17 cellular contexts compared by ENCODE assay signal in genomic region chr2:27082773-27083409, GRCh38. TPM values are rescaled to one million over a fixed set of nuclear protein-coding genes. Genes with fewer than 3 reads are reported as not detected.
A peak's percentile ranks its signal among the peaks of the same experiment; 100 is the strongest.
DNase-seq lines count a peak whose midpoint lies in the region; ATAC-seq, FAIRE-seq and TF ChIP-seq lines count a peak whose summit lies in the region.
"Had no signal": no experiment of that assay in that cellular context is flagged by ENCODE, and none has a peak within 500 bp of the region (broad histone marks: within the 10 kb centered on the region; RNA-seq: fewer than 3 reads in every experiment).

No MANE protein-coding gene starts in this region.

- H4K20me1 ChIP-seq in Loucy (ENCODE audit: insufficient read depth, low read length, poor library complexity, severe bottlenecking) (no peaks in the 10 kb centered on the region), H1 (replicated peaks in 1 of 2; ENCODE audit: control insufficient read depth in 1 of 2, insufficient read depth in 2 of 2, low read length in 2 of 2) (no peaks in the 10 kb centered on the region)

- ATAC-seq in gastrocnemius medialis, result no peak
- no peak for ATAC-seq in GM21447 (IDR thresholded peaks at IDR 0.05; ENCODE audit: unreplicated experiment)
- no peak for ATAC-seq in HG03196 (IDR thresholded peaks at IDR 0.05; ENCODE audit: unreplicated experiment)
- ATAC-seq: PC-3 had no signal

- no peaks in the 10 kb centered on the region for H3K9me2 ChIP-seq in Loucy (replicated peaks; ENCODE audit: low read depth, low read length)

- no peak overlapping the region for H3K4me3 ChIP-seq in Loucy (ENCODE audit: low read length, poor library complexity, severe bottlenecking)
- no peak overlapping the region for H3K4me3 ChIP-seq in H1 (ENCODE audit: extremely low read depth in 1 of 4, insufficient read depth in 2 of 4, low read depth in 3 of 4, low read length in 4 of 4)
- H3K4me3 ChIP-seq in gastrocnemius medialis, result peak overlapping the region in 2 of 4 donors; percentile 19 to 40

- no peaks in the 10 kb centered on the region for H3K9me3 ChIP-seq in Loucy (ENCODE audit: insufficient read depth, low read depth, low read length)
- no peaks in the 10 kb centered on the region for H3K9me3 ChIP-seq in H1 (ENCODE audit: insufficient read depth in 2 of 2, low read depth in 1 of 2, low read length in 1 of 2)
- H3K9me3 ChIP-seq in gastrocnemius medialis, result no peaks in the 10 kb centered on the region
- H3K9me3 ChIP-seq: Caco-2 had no signal

- TF ChIP-seq EP300 in H1 (IDR thresholded peaks at IDR 0.05; ENCODE audit: borderline replicate concordance in 1 of 2, low read depth in 2 of 2, low read length in 2 of 2), result no peak

- in situ Hi-C loops in gastrocnemius medialis (cut with MboI; ENCODE audit: low sequenced_read_pairs in 4 of 4), result loop anchor here (10.0 kb wide), 2 partner anchors 48 to 118 kb away; partner anchors contain the start of gene TMEM214 (in 3 of the 4)

- peak overlapping the region; percentile 54 for H3K27ac Mint-ChIP-seq in activated CD4-positive, alpha-beta T cell treated with anti-CD3 and anti-CD28 coated beads, Interleukin-2, amount 10 ng/mL, durations not matched to agents 7 days and 5 days
- H3K27ac Mint-ChIP-seq in activated CD4-positive, alpha-beta T cell treated with anti-CD3 and anti-CD28 coated beads, Interleukin-2, amount 10 ng/mL, durations not matched to agents 24 days and 14 days, result no peak overlapping the region

- peaks cover 13% of the 10 kb centered on the region; the same call in 1 of the 2 replicates for H3K23me2 ChIP-seq in H1 (ENCODE audit: low read depth, low read length)

- H3F3A ChIP-seq in Loucy (ENCODE audit: low read depth), result peaks cover 7% of the 10 kb centered on the region; the same call in 1 of the 2 replicates

- no peaks in the 10 kb centered on the region for H3K79me1 ChIP-seq in H1 (ENCODE audit: low read depth, low read length)

- peaks cover 21% of the 10 kb centered on the region; the same call in 1 of the 2 replicates for H3K79me2 ChIP-seq in Loucy (ENCODE audit: insufficient read depth, low read length)
- no peaks in the 10 kb centered on the region for H3K79me2 ChIP-seq in H1 (ENCODE audit: control insufficient read depth in 1 of 2, insufficient read depth in 2 of 2, low read length in 2 of 2)

- no peak overlapping the region for H3K18ac ChIP-seq in H1 (ENCODE audit: extremely low read depth, low read length)

- no peaks in the 10 kb centered on the region for H3K36me3 Mint-ChIP-seq in activated CD4-positive, alpha-beta T cell treated with anti-CD3 and anti-CD28 coated beads, Interleukin-2, amount 10 ng/mL, durations not matched to agents 7 days and 5 days (ENCODE audit: low read depth)
- no peaks in the 10 kb centered on the region for H3K36me3 Mint-ChIP-seq in activated CD4-positive, alpha-beta T cell treated with anti-CD3 and anti-CD28 coated beads, Interleukin-2, amount 10 ng/mL, durations not matched to agents 24 days and 14 days (ENCODE audit: low read depth)
- H3K36me3 Mint-ChIP-seq: CD14-positive monocyte had no signal

- H3K27me3 Mint-ChIP-seq in activated CD4-positive, alpha-beta T cell treated with anti-CD3 and anti-CD28 coated beads, Interleukin-2, amount 10 ng/mL, durations not matched to agents 7 days and 5 days, result peaks cover 1% of the 10 kb centered on the region
- no peaks in the 10 kb centered on the region for H3K27me3 Mint-ChIP-seq in activated CD4-positive, alpha-beta T cell treated with anti-CD3 and anti-CD28 coated beads, Interleukin-2, amount 10 ng/mL, durations not matched to agents 24 days and 14 days

- H3K14ac ChIP-seq in H1 (ENCODE audit: insufficient read length), result no peak overlapping the region

- TF ChIP-seq POLR2A in H1 (IDR thresholded peaks at IDR 0.05; ENCODE audit: control extremely low read depth in 1 of 2, low read depth in 2 of 2, low read length in 2 of 2) (no peak), gastrocnemius medialis (IDR thresholded peaks at IDR 0.05) (no peak)

- TF ChIP-seq CTCF in Loucy (conservative IDR thresholded peaks at IDR 0.05; ENCODE audit: low read length) (no peak), H1 (IDR thresholded peaks at IDR 0.05; ENCODE audit: control extremely low read depth in 1 of 3, insufficient read depth in 1 of 3, low read depth in 1 of 3, low read length in 3 of 3) (no peak), gastrocnemius medialis (IDR thresholded peaks at IDR 0.05 in 4 of 5, conservative IDR thresholded peaks at IDR 0.05 in 1 of 5) (no peak)

- intact Hi-C loops in activated CD4-positive, alpha-beta T cell treated with anti-CD3 and anti-CD28 coated beads, Interleukin-2, amount 10 ng/mL, durations not matched to agents 24 days and 14 days (cut with micrococcal nuclease), result no loop called here
- intact Hi-C loops in gastrocnemius medialis (cut with DNase I; ENCODE audit: low total_unique reads), result loop anchor here (10.0 kb wide), 1 partner anchor 292 kb away; the partner anchor contains the start of genes EIF2B4 and SNX17

- no peak overlapping the region for H3K4ac ChIP-seq in H1 (replicated peaks; ENCODE audit: insufficient read length, low read depth, low read length)

- DNase-seq in activated CD4-positive, alpha-beta T cell treated with anti-CD3 and anti-CD28 coated beads, Interleukin-2, amount 10 ng/mL, durations not matched to agents 7 days and 5 days, result no peak
- DNase-seq in activated CD4-positive, alpha-beta T cell treated with anti-CD3 and anti-CD28 coated beads, Interleukin-2, amount 10 ng/mL, durations not matched to agents 24 days and 14 days, result no peak
- DNase-seq in H1 (ENCODE audit: low read depth in 1 of 2, low spot score in 2 of 2), result no peak
- DNase-seq in gastrocnemius medialis, result no peak
- DNase-seq in HPDE6-E6E7 (ENCODE audit: extremely low spot score), result no peak
- DNase-seq: Caco-2; DMS53; H9; IMR-90; NCI-H1048; NCI-H69; NK-92 treated with Interleukin-12 subunit alpha and Interleukin-12 subunit beta, amount 100 ng/mL, for 24 hours; PC-3 had no signal

- H2AFZ ChIP-seq in Loucy (ENCODE audit: low read length) (no peak overlapping the region), H1 (ENCODE audit: low read length) (no peak overlapping the region)

- peaks cover 45% of the 10 kb centered on the region for H3K4me1 ChIP-seq in Loucy (ENCODE audit: insufficient read depth, low read length, poor library complexity, severe bottlenecking)
- peaks cover 4 to 33% (median 17%) of the 10 kb centered on the region in 4 experiments for H3K4me1 ChIP-seq in H1 (replicated peaks in 1 of 4; ENCODE audit: control insufficient read depth in 3 of 4, insufficient read depth in 4 of 4, low read length in 3 of 4)
- H3K4me1 ChIP-seq in gastrocnemius medialis, result peaks cover 26 to 47% of the 10 kb centered on the region in 2 donors

- no peaks in the 10 kb centered on the region for H3K9me3 Mint-ChIP-seq in activated CD4-positive, alpha-beta T cell treated with anti-CD3 and anti-CD28 coated beads, Interleukin-2, amount 10 ng/mL, durations not matched to agents 7 days and 5 days
- no peaks in the 10 kb centered on the region for H3K9me3 Mint-ChIP-seq in activated CD4-positive, alpha-beta T cell treated with anti-CD3 and anti-CD28 coated beads, Interleukin-2, amount 10 ng/mL, durations not matched to agents 24 days and 14 days
- H3K9me3 Mint-ChIP-seq: CD14-positive monocyte, H9 had no signal

- H4K5ac ChIP-seq in H1 (ENCODE audit: insufficient read length, low read depth, low read length), result no peak overlapping the region

- H2BK12ac ChIP-seq in H1 (ENCODE audit: low read depth, low read length), result no peak overlapping the region

- no peaks in the 10 kb centered on the region for H3K27me3 ChIP-seq in Loucy (ENCODE audit: insufficient read depth, low read length, poor library complexity, severe bottlenecking)
- peaks cover 0 to 9% (median 4%) of the 10 kb centered on the region in 4 experiments; a peak in 2 of 7 replicates for H3K27me3 ChIP-seq in H1 (replicated peaks in 1 of 4; ENCODE audit: control insufficient read depth in 3 of 4, extremely low read depth in 1 of 4, insufficient read depth in 3 of 4, low read length in 3 of 4)
- no peaks in the 10 kb centered on the region for H3K27me3 ChIP-seq in gastrocnemius medialis

- WGBS in H1 (ENCODE audit: extremely low coverage in 1 of 2, insufficient coverage in 1 of 2, insufficient read length in 1 of 2, insufficient replicate concordance in 2 of 2, low coverage in 1 of 2, low lambda C conversion rate in 2 of 2, missing lambda C conversion rate in 1 of 2), 2 experiments, result 92% methylated on average over 20 of the region's 27 CpGs; no CpG with 5 or more reads in 1 of the 2 experiments

- peak overlapping the region; percentile 77 for H3K9ac ChIP-seq in Loucy (ENCODE audit: low read depth, low read length, poor library complexity, severe bottlenecking)
- H3K9ac ChIP-seq in H1 (replicated peaks in 1 of 4; ENCODE audit: extremely low read depth in 1 of 4, low read depth in 3 of 4, low read length in 3 of 4), result no peak overlapping the region

- peaks cover 48% of the 10 kb centered on the region for H3K4me1 Mint-ChIP-seq in activated CD4-positive, alpha-beta T cell treated with anti-CD3 and anti-CD28 coated beads, Interleukin-2, amount 10 ng/mL, durations not matched to agents 7 days and 5 days
- peaks cover 36% of the 10 kb centered on the region for H3K4me1 Mint-ChIP-seq in activated CD4-positive, alpha-beta T cell treated with anti-CD3 and anti-CD28 coated beads, Interleukin-2, amount 10 ng/mL, durations not matched to agents 24 days and 14 days

- no peak overlapping the region for H2BK120ac ChIP-seq in H1 (replicated peaks; ENCODE audit: low read depth, low read length)

- H2BK15ac ChIP-seq in H1 (ENCODE audit: low read length), result no peak overlapping the region

- FAIRE-seq in H1 (lab: Jason Lieb, UNC), result no peak

- H3K36me3 ChIP-seq in Loucy (ENCODE audit: insufficient read depth, low read length) (no peaks in the 10 kb centered on the region), H1 (ENCODE audit: control insufficient read depth in 2 of 4, insufficient read depth in 4 of 4, low read length in 3 of 4) (no peaks in the 10 kb centered on the region), gastrocnemius medialis (no peaks in the 10 kb centered on the region)

- no peak overlapping the region for H3K23ac ChIP-seq in H1 (ENCODE audit: insufficient read length)

- peak overlapping the region; percentile 90 for H3K4me2 ChIP-seq in Loucy (ENCODE audit: low read depth, low read length, poor library complexity, severe bottlenecking)
- no peak overlapping the region for H3K4me2 ChIP-seq in H1 (ENCODE audit: insufficient read depth in 1 of 2, low read depth in 2 of 2, low read length in 2 of 2)

- H4K91ac ChIP-seq in H1 (replicated peaks; ENCODE audit: insufficient read length, low read length), result no peak overlapping the region

- POLR2A ChIA-PET in activated CD4-positive, alpha-beta T cell treated with anti-CD3 and anti-CD28 coated beads, Interleukin-2, amount 10 ng/mL, durations not matched to agents 7 days and 5 days (lab: Charles Lee), result no interaction called here
- POLR2A ChIA-PET in H1 (lab: Charles Lee; ENCODE audit: partially characterized antibody), result interaction anchor here (1.0 to 5.9 kb wide), 8 partner anchors 10 to 327 kb away, joined by 3 to 63 read pairs (median 6); partner anchors contain the start of genes AGBL5, ATRAID, GTF3C2 and OST4

- H3K56ac ChIP-seq in H1 (replicated peaks; ENCODE audit: insufficient read length, low read depth, low read length), result no peak overlapping the region

- H3K4me3 Mint-ChIP-seq in activated CD4-positive, alpha-beta T cell treated with anti-CD3 and anti-CD28 coated beads, Interleukin-2, amount 10 ng/mL, durations not matched to agents 7 days and 5 days, result no peak overlapping the region
- H3K4me3 Mint-ChIP-seq in activated CD4-positive, alpha-beta T cell treated with anti-CD3 and anti-CD28 coated beads, Interleukin-2, amount 10 ng/mL, durations not matched to agents 24 days and 14 days, result no peak overlapping the region
- H3K4me3 Mint-ChIP-seq: CD14-positive monocyte, H9 had no signal

- H3K27ac ChIP-seq in H1 (ENCODE audit: low read depth, low read length) (no peak overlapping the region), gastrocnemius medialis (peak overlapping the region in 3 of 4 donors; percentile 75 to 95 (median 86))

- H4K8ac ChIP-seq in H1 (ENCODE audit: extremely low read depth, insufficient read depth, low read length), result peak overlapping the region; percentile 60; the same call in 1 of the 2 replicates

- H2BK5ac ChIP-seq in H1 (ENCODE audit: low read depth, low read length), result no peak overlapping the region

- CTCF ChIA-PET in activated CD4-positive, alpha-beta T cell treated with anti-CD3 and anti-CD28 coated beads, Interleukin-2, amount 10 ng/mL, durations not matched to agents 7 days and 5 days (lab: Charles Lee), result interaction anchor here (0.6 to 4.6 kb wide), 6 partner anchors 12 to 313 kb away, joined by 3 to 44 read pairs (median 4); partner anchors contain the start of genes AGBL5 and OST4
- CTCF ChIA-PET in H1 (lab: Charles Lee; ENCODE audit: partially characterized antibody), result interaction anchor here (1.0 to 16.5 kb wide), 13 partner anchors 9 to 136 kb away, joined by 3 to 160 read pairs (median 4); partner anchors contain the start of genes AGBL5, OST4 and PREB

- H2AK5ac ChIP-seq in H1 (ENCODE audit: low read depth, low read length), result no peak overlapping the region

- H2BK20ac ChIP-seq in H1 (ENCODE audit: low read length), result no peak overlapping the region

- TF ChIP-seq RAD21 in H1 (IDR thresholded peaks at IDR 0.05 in 1 of 2, conservative IDR thresholded peaks at IDR 0.05 in 1 of 2; ENCODE audit: low read depth in 2 of 2, low read length in 2 of 2), result no peak

RNA-seq across cellular contexts. Expression of gene KHK, which starts 3.7 kb away (rescaled TPM):
- 10 to 100 TPM in 1 of 2 experiments, 1 to 10 TPM in 1; 9.7 to 10.6 TPM for total RNA-seq in activated CD4-positive, alpha-beta T cell treated with anti-CD3 and anti-CD28 coated beads, Interleukin-2, amount 10 ng/mL, durations not matched to agents 7 days and 5 days
- 13.4 and 13.9 TPM in 2 replicates for total RNA-seq in activated CD4-positive, alpha-beta T cell treated with anti-CD3 and anti-CD28 coated beads, Interleukin-2, amount 10 ng/mL, durations not matched to agents 24 days and 14 days
- total RNA-seq in H1 (2021; fragmentation: NEBNext Ultra II Directional; extraction: Animal tissue kit (Norgen Biotek cat#: 25700)), result 17.7 and 20.5 TPM in 2 replicates
- 11.0 and 14.5 TPM in 2 replicates for polyA plus RNA-seq in H1 (2011; rRNA removed)
- polyA plus RNA-seq in H1 (2011; cell fraction: cytosol; rRNA removed), result 10.0 TPM
- 17.9 TPM for polyA plus RNA-seq in H1 (2011; cell fraction: nucleus; rRNA removed)
- polyA plus RNA-seq in H1 (2012, experiment 1 of 2), result 15.1 to 19.4 TPM (median 16.9 TPM) in 4 replicates
- 12.6 TPM for polyA plus RNA-seq in H1 (2012, experiment 2 of 2)
- 7.6 TPM for polyA plus RNA-seq in H1 (2013, experiment 1 of 2)
- polyA plus RNA-seq in H1 (2013, experiment 2 of 2), result 7.1 TPM
- 6.8 and 9.2 TPM in 2 replicates for polyA minus RNA-seq in H1 (2011; rRNA and poly(A)+ RNA removed)
- 2.9 TPM for polyA minus RNA-seq in H1 (2011; cell fraction: cytosol; rRNA and poly(A)+ RNA removed)
- 3.9 TPM for polyA minus RNA-seq in H1 (2011; cell fraction: nucleus; rRNA and poly(A)+ RNA removed)
- total RNA-seq in gastrocnemius medialis, result 1 to 10 TPM in 2 of 4 donors, under 1 TPM in 1, not detected in 1; 0.91 to 5.4 (median 1.3) TPM

RNA-seq across cellular contexts. Expression of gene EMILIN1, which starts 4.5 kb away (rescaled TPM):
- total RNA-seq in activated CD4-positive, alpha-beta T cell treated with anti-CD3 and anti-CD28 coated beads, Interleukin-2, amount 10 ng/mL, durations not matched to agents 7 days and 5 days, result under 1 TPM; 0.56 to 0.64 TPM
- 1.1 and 1.4 TPM in 2 replicates for total RNA-seq in activated CD4-positive, alpha-beta T cell treated with anti-CD3 and anti-CD28 coated beads, Interleukin-2, amount 10 ng/mL, durations not matched to agents 24 days and 14 days
- 2.9 and 3.0 TPM in 2 replicates for total RNA-seq in H1 (2021; fragmentation: NEBNext Ultra II Directional; extraction: Animal tissue kit (Norgen Biotek cat#: 25700))
- polyA plus RNA-seq in H1 (2011; rRNA removed), result 1.9 and 3.1 TPM in 2 replicates
- polyA plus RNA-seq in H1 (2011; cell fraction: cytosol; rRNA removed), result 2.0 TPM
- 2.9 TPM for polyA plus RNA-seq in H1 (2011; cell fraction: nucleus; rRNA removed)
- polyA plus RNA-seq in H1 (2012, experiment 1 of 2), result 0.61 to 2.3 TPM (median 1.8 TPM) in 4 replicates
- 1.1 TPM for polyA plus RNA-seq in H1 (2012, experiment 2 of 2)
- 3.0 TPM for polyA plus RNA-seq in H1 (2013, experiment 1 of 2)
- polyA plus RNA-seq in H1 (2013, experiment 2 of 2), result 2.4 TPM
- polyA minus RNA-seq in H1 (2011; rRNA and poly(A)+ RNA removed), result 0.28 and 0.66 TPM in 2 replicates
- 1.9 TPM for polyA minus RNA-seq in H1 (2011; cell fraction: cytosol; rRNA and poly(A)+ RNA removed)
- polyA minus RNA-seq in H1 (2011; cell fraction: nucleus; rRNA and poly(A)+ RNA removed), result 1.8 TPM
- total RNA-seq in gastrocnemius medialis, result 10 to 100 TPM in 2 of 4 donors, 1 to 10 TPM in 2; 6.8 to 18.2 (median 11.3) TPM

RNA-seq across cellular contexts. Expression of gene OST4, which starts 11.4 kb away (rescaled TPM):
- 100 to 1,000 TPM; 309 to 386 TPM for total RNA-seq in activated CD4-positive, alpha-beta T cell treated with anti-CD3 and anti-CD28 coated beads, Interleukin-2, amount 10 ng/mL, durations not matched to agents 7 days and 5 days
- 314 and 326 TPM in 2 replicates for total RNA-seq in activated CD4-positive, alpha-beta T cell treated with anti-CD3 and anti-CD28 coated beads, Interleukin-2, amount 10 ng/mL, durations not matched to agents 24 days and 14 days
- 212 and 225 TPM in 2 replicates for total RNA-seq in H1 (2021; fragmentation: NEBNext Ultra II Directional; extraction: Animal tissue kit (Norgen Biotek cat#: 25700))
- 865 and 906 TPM in 2 replicates for polyA plus RNA-seq in H1 (2011; rRNA removed)
- polyA plus RNA-seq in H1 (2011; cell fraction: cytosol; rRNA removed), result 368 TPM
- polyA plus RNA-seq in H1 (2011; cell fraction: nucleus; rRNA removed), result 358 TPM
- polyA plus RNA-seq in H1 (2012, experiment 1 of 2), result 242 to 359 TPM (median 313 TPM) in 4 replicates
- polyA plus RNA-seq in H1 (2012, experiment 2 of 2), result 550 TPM
- polyA plus RNA-seq in H1 (2013, experiment 1 of 2), result 754 TPM
- 766 TPM for polyA plus RNA-seq in H1 (2013, experiment 2 of 2)
- 164 and 185 TPM in 2 replicates for polyA minus RNA-seq in H1 (2011; rRNA and poly(A)+ RNA removed)
- polyA minus RNA-seq in H1 (2011; cell fraction: cytosol; rRNA and poly(A)+ RNA removed), result 376 TPM
- 147 TPM for polyA minus RNA-seq in H1 (2011; cell fraction: nucleus; rRNA and poly(A)+ RNA removed)
- 100 to 1,000 TPM; 191 to 283 (median 251) TPM for total RNA-seq in gastrocnemius medialis

RNA-seq across cellular contexts. Expression of gene AGBL5, which starts 31.4 kb away (rescaled TPM):
- 10 to 100 TPM; 17.9 to 19.1 TPM for total RNA-seq in activated CD4-positive, alpha-beta T cell treated with anti-CD3 and anti-CD28 coated beads, Interleukin-2, amount 10 ng/mL, durations not matched to agents 7 days and 5 days
- total RNA-seq in activated CD4-positive, alpha-beta T cell treated with anti-CD3 and anti-CD28 coated beads, Interleukin-2, amount 10 ng/mL, durations not matched to agents 24 days and 14 days, result 13.9 and 14.1 TPM in 2 replicates
- 45.4 and 51.0 TPM in 2 replicates for total RNA-seq in H1 (2021; fragmentation: NEBNext Ultra II Directional; extraction: Animal tissue kit (Norgen Biotek cat#: 25700))
- polyA plus RNA-seq in H1 (2011; rRNA removed), result 62.0 and 82.0 TPM in 2 replicates
- polyA plus RNA-seq in H1 (2011; cell fraction: cytosol; rRNA removed), result 61.5 TPM
- polyA plus RNA-seq in H1 (2011; cell fraction: nucleus; rRNA removed), result 68.2 TPM
- polyA plus RNA-seq in H1 (2012, experiment 1 of 2), result 45.8 to 52.7 TPM (median 47.1 TPM) in 4 replicates
- 50.1 TPM for polyA plus RNA-seq in H1 (2012, experiment 2 of 2)
- polyA plus RNA-seq in H1 (2013, experiment 1 of 2), result 31.9 TPM
- 32.3 TPM for polyA plus RNA-seq in H1 (2013, experiment 2 of 2)
- 77.2 and 83.3 TPM in 2 replicates for polyA minus RNA-seq in H1 (2011; rRNA and poly(A)+ RNA removed)
- polyA minus RNA-seq in H1 (2011; cell fraction: cytosol; rRNA and poly(A)+ RNA removed), result 35.4 TPM
- polyA minus RNA-seq in H1 (2011; cell fraction: nucleus; rRNA and poly(A)+ RNA removed), result 32.2 TPM
- 1 to 10 TPM; 4.9 to 6.2 (median 5.7) TPM for total RNA-seq in gastrocnemius medialis

RNA-seq across cellular contexts. Expression of gene CGREF1, which starts 36.0 kb away (rescaled TPM):
- total RNA-seq in activated CD4-positive, alpha-beta T cell treated with anti-CD3 and anti-CD28 coated beads, Interleukin-2, amount 10 ng/mL, durations not matched to agents 7 days and 5 days, result 1 to 10 TPM in 1 of 2 experiments, under 1 TPM in 1; 0.92 to 1.3 TPM
- total RNA-seq in activated CD4-positive, alpha-beta T cell treated with anti-CD3 and anti-CD28 coated beads, Interleukin-2, amount 10 ng/mL, durations not matched to agents 24 days and 14 days, result 14.4 and 15.1 TPM in 2 replicates
- 3.4 and 3.5 TPM in 2 replicates for total RNA-seq in H1 (2021; fragmentation: NEBNext Ultra II Directional; extraction: Animal tissue kit (Norgen Biotek cat#: 25700))
- polyA plus RNA-seq in H1 (2011; rRNA removed), result 2.5 and 3.7 TPM in 2 replicates
- polyA plus RNA-seq in H1 (2011; cell fraction: cytosol; rRNA removed), result 3.6 TPM
- polyA plus RNA-seq in H1 (2011; cell fraction: nucleus; rRNA removed), result 4.3 TPM
- 2.3 to 4.1 TPM (median 3.1 TPM) in 4 replicates for polyA plus RNA-seq in H1 (2012, experiment 1 of 2)
- 1.6 TPM for polyA plus RNA-seq in H1 (2012, experiment 2 of 2)
- 6.9 TPM for polyA plus RNA-seq in H1 (2013, experiment 1 of 2)
- polyA plus RNA-seq in H1 (2013, experiment 2 of 2), result 7.4 TPM
- 2.1 and 2.7 TPM in 2 replicates for polyA minus RNA-seq in H1 (2011; rRNA and poly(A)+ RNA removed)
- polyA minus RNA-seq in H1 (2011; cell fraction: cytosol; rRNA and poly(A)+ RNA removed), result 2.7 TPM
- polyA minus RNA-seq in H1 (2011; cell fraction: nucleus; rRNA and poly(A)+ RNA removed), result 1.00 TPM
- 1 to 10 TPM; 1.2 to 7.1 (median 4.3) TPM for total RNA-seq in gastrocnemius medialis
- polyA plus RNA-seq: CD14-positive monocyte had no signal
